Comparison of ENCODE assay signal across 10 cellular contexts in genomic region chr15:78050441-78050809, GRCh38. TPM values are rescaled to one million over a fixed set of nuclear protein-coding genes. Genes with fewer than 3 reads are reported as not detected.
A peak's percentile ranks its signal among the peaks of the same experiment; 100 is the strongest.
DNase-seq lines count a peak whose midpoint lies in the region; ATAC-seq lines count a peak whose summit lies in the region.
"Had no signal": no experiment of that assay in that cellular context is flagged by ENCODE, and none has a peak within 500 bp of the region (broad histone marks: within the 10 kb centered on the region; RNA-seq: fewer than 3 reads in every experiment).

No MANE protein-coding gene starts in this region.

- CTCF ChIA-PET in T-cell (lab: Charles Lee): interaction anchor here (0.6 to 3.3 kb wide), 11 partner anchors 8 to 84 kb away, joined by 3 to 33 read pairs (median 5); no protein-coding TSS in a partner anchor

- no peaks in the 10 kb centered on the region for H3K27me3 Mint-ChIP-seq in T-cell
- H3K27me3 Mint-ChIP-seq in naive thymus-derived CD8-positive, alpha-beta T cell: no peaks in the 10 kb centered on the region
- H3K27me3 Mint-ChIP-seq: activated B cell treated with CpG ODN at 0.5 μM for 24 hours had no signal

- no peak for DNase-seq in T-cell
- DNase-seq in naive thymus-derived CD8-positive, alpha-beta T cell: no peak
- no peak for DNase-seq in NOMO-1 (lab: John Stamatoyannopoulos, UW; ENCODE audit: unreplicated experiment in 2 of 2)
- no peak for DNase-seq in 8988T
- DNase-seq in NCI-H2227 (lab: John Stamatoyannopoulos, UW; ENCODE audit: unreplicated experiment): no peak
- DNase-seq in NCI-H1417 treated with DMSO at 0.1 percent for 48 hours (lab: John Stamatoyannopoulos, UW): no peak
- DNase-seq: activated B cell treated with CpG ODN at 0.5 μM for 24 hours had no signal

- H3K9me3 Mint-ChIP-seq in T-cell: no peaks in the 10 kb centered on the region
- H3K9me3 Mint-ChIP-seq in naive thymus-derived CD8-positive, alpha-beta T cell: no peaks in the 10 kb centered on the region
- H3K9me3 Mint-ChIP-seq: activated B cell treated with CpG ODN at 0.5 μM for 24 hours had no signal

- H3K4me3 Mint-ChIP-seq in T-cell: peak overlapping the region; percentile 17 to 78 (median 54)
- peak overlapping the region; percentile 48 to 88 (median 74) for H3K4me3 Mint-ChIP-seq in naive thymus-derived CD8-positive, alpha-beta T cell

- ATAC-seq in GM18868 (IDR thresholded peaks at IDR 0.05; ENCODE audit: unreplicated experiment): peak; percentile 16
- ATAC-seq in HG02759 (IDR thresholded peaks at IDR 0.05; ENCODE audit: unreplicated experiment): peak; percentile 9
- ATAC-seq in T-cell (replicated peaks in 1 of 4): peak; percentile 13 to 56 (median 14)
- peak; percentile 3 to 22 for ATAC-seq in naive thymus-derived CD8-positive, alpha-beta T cell

- H3K36me3 Mint-ChIP-seq in T-cell: peaks cover 17% of the 10 kb centered on the region
- peaks cover 0 to 18% (median 3%) of the 10 kb centered on the region in 3 donors for H3K36me3 Mint-ChIP-seq in naive thymus-derived CD8-positive, alpha-beta T cell

- H3K27ac Mint-ChIP-seq in T-cell: peak overlapping the region; percentile 95 to 96
- H3K27ac Mint-ChIP-seq in naive thymus-derived CD8-positive, alpha-beta T cell: peak overlapping the region; percentile 84 to 96 (median 94)
- H3K27ac Mint-ChIP-seq: activated B cell treated with CpG ODN at 0.5 μM for 24 hours had no signal

- POLR2A ChIA-PET in T-cell (lab: Charles Lee): interaction anchor here (0.5 to 2.2 kb wide), 6 partner anchors 9 to 54 kb away, joined by 3 to 12 read pairs (median 4); no protein-coding TSS in a partner anchor
- POLR2A ChIA-PET in naive thymus-derived CD8-positive, alpha-beta T cell (lab: Charles Lee): interaction anchor here (0.8 to 16.7 kb wide), 9 partner anchors 9 to 58 kb away, joined by 3 to 250 read pairs (median 7); partner anchors contain the start of gene TBC1D2B

- peaks cover 98 to 99% (median 99%) of the 10 kb centered on the region in 3 donors for H3K4me1 Mint-ChIP-seq in T-cell
- peaks cover 55 to 98% (median 95%) of the 10 kb centered on the region in 4 donors for H3K4me1 Mint-ChIP-seq in naive thymus-derived CD8-positive, alpha-beta T cell

RNA-seq across cellular contexts. Expression of gene TBC1D2B, which starts 27.1 kb away (rescaled TPM):
- 100 to 1,000 TPM in 3 of 5 donors, 10 to 100 TPM in 2; 86.1 to 106 (median 101) TPM for total RNA-seq in T-cell
- 10 to 100 TPM; 78.3 to 82.1 TPM for total RNA-seq in naive thymus-derived CD8-positive, alpha-beta T cell
- polyA plus RNA-seq in naive thymus-derived CD8-positive, alpha-beta T cell: 10 to 100 TPM in 1 of 3 donors, 1 to 10 TPM in 2; 8.1 to 14.0 (median 8.5) TPM

RNA-seq across cellular contexts. Expression of gene SH2D7, which starts 41.9 kb away (rescaled TPM):
- not detected for total RNA-seq in T-cell
- total RNA-seq in naive thymus-derived CD8-positive, alpha-beta T cell: not detected
- under 1 TPM in 1 of 3 donors, not detected in 2; 0.19 TPM for polyA plus RNA-seq in naive thymus-derived CD8-positive, alpha-beta T cell
- total RNA-seq: activated B cell treated with CpG ODN at 0.5 μM for 24 hours, M059J had no signal
